In the genomic region with DNA sequence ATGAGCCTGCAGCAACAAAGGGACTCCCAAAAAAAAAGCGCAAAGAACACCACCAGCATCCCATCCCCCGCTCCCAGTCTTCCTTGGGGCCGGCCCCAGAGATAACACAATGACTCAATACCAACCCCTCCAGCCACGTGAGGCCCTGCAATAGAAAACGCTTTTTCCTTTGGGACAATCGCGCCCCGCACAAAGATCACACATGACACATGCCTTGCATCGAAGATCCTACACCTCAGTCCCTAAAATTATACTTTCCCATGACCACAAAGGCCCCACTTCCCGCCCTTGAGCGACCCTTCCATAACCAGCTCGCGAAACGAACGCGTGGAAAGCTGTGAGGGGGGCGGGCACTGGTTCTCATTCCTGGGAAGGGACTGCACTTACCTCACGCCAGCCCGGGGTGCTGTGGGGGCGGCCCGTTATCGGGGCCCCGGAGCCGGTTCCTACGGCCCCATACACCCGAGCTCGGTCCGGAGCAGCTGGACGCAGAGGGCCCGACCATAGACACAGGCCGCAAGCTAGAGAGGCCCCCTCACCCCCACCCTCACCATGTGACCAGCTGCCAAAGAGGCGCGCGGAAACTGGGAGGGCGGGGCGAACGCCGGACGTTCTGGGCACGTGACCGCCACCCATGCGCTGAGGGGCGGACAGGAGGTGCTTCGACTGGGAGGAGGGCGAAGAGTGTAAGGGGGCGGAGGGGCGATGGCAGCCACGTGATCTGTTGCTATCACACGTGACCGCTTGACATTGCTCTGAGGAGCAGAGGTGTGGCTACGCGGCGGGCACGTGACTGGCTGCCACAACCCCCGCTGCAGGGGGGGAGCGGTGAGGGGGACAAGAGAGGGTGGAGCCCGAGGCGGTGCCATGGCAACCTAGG, we compare ENCODE assay signal across 8 cellular contexts. TPM values are rescaled to one million over a fixed set of nuclear protein-coding genes. Genes with fewer than 3 reads are reported as not detected.
DNase-seq lines count a peak whose midpoint lies in the region; ATAC-seq and TF ChIP-seq lines count a peak whose summit lies in the region.

A gene (minus strand): TSS at position 523 of the 880 bp plus-strand sequence. CDS start 593 bp downstream, outside the sequence.

- POLR2A ChIA-PET in Panc1 (lab: Charles Lee): interaction anchor here (0.5 kb wide), 1 partner anchor 1923 kb away, joined by 12 read pairs; no protein-coding TSS in a partner anchor

- intact Hi-C loops in Panc1 (cut with micrococcal nuclease; ENCODE audit: unreplicated experiment): no loop called here

- in situ Hi-C loops in Panc1 (cut with HindIII; ENCODE audit: low pct_unique_long_range_greater_than_20kb, low sequenced_read_pairs): no loop called here

- peaks cover 53% of the 10 kb centered on the region for H3K4me1 Mint-ChIP-seq in activated T-cell treated with anti-CD3 and anti-CD28 coated beads, Interleukin-2, amount 50 U/mL, for 4 hours (ENCODE audit: low read depth)

- DNase-seq in DMS53 (lab: John Stamatoyannopoulos, UW) (peak; percentile 100), KG1 (lab: John Stamatoyannopoulos, UW) (peak; percentile 75), Panc1 (ENCODE audit: low read depth, low spot score) (peak; percentile 97)
- peak; percentile 96 for DNase-seq in activated T-cell treated with anti-CD3 and anti-CD28 coated beads, Interleukin-2, amount 50 U/mL, for 4 hours
- DNase-seq in stimulated activated CD8-positive, alpha-beta memory T cell treated with anti-CD3 and anti-CD28 coated beads, Interleukin-7, amount 100 ng/mL, for 1 hour (ENCODE audit: low read depth in 2 of 2): peak; percentile 94 to 97

- BruUV-seq in Panc1 (replicated peaks; lab: Mats Ljungman, UMichigan): TSS peak; percentile 94

- H3K9me3 ChIP-seq in Panc1 (ENCODE audit: control insufficient read depth, insufficient read depth, low read depth, low read length) (no peaks in the 10 kb centered on the region), esophagus (ENCODE audit: control insufficient read depth in 2 of 2, insufficient read depth in 1 of 2, low read depth in 1 of 2, low read length in 1 of 2) (no peaks in the 10 kb centered on the region), mucosa of stomach (ENCODE audit: control insufficient read depth, low read length) (no peaks in the 10 kb centered on the region)

- H3K27me3 ChIP-seq in Panc1 (ENCODE audit: control insufficient read depth, insufficient read depth, low read length) (peaks cover 9% of the 10 kb centered on the region), esophagus (ENCODE audit: control insufficient read depth in 1 of 2, insufficient read depth in 2 of 2, low read length in 2 of 2) (no peaks in the 10 kb centered on the region), mucosa of stomach (ENCODE audit: control insufficient read depth, insufficient read depth, low read length) (no peaks in the 10 kb centered on the region)

- peak within 1 kb of the TSS; percentile 74 for H3K9ac ChIP-seq in mucosa of stomach (ENCODE audit: low read length)

- H3K36me3 ChIP-seq in Panc1 (ENCODE audit: control insufficient read depth, insufficient read depth, low read length) (peaks cover 18% of the 10 kb centered on the region), esophagus (ENCODE audit: control insufficient read depth in 2 of 2, insufficient read depth in 2 of 2, low read length in 1 of 2) (peaks cover 0 to 11% of the 10 kb centered on the region in 2 donors), mucosa of stomach (ENCODE audit: control insufficient read depth, insufficient read depth, low read length) (no peaks in the 10 kb centered on the region)

- peak; percentile 66 for ATAC-seq in GM21723 (IDR thresholded peaks at IDR 0.05; ENCODE audit: unreplicated experiment)
- peak; percentile 87 for ATAC-seq in Panc1
- ATAC-seq in activated T-cell treated with anti-CD3 and anti-CD28 coated beads, Interleukin-2, amount 50 U/mL, for 4 hours: peak; percentile 71 to 76

- H3K27ac ChIP-seq in Panc1 (ENCODE audit: low read length) (peak within 1 kb of the TSS; percentile 98), esophagus (ENCODE audit: low read depth in 2 of 2, low read length in 1 of 2) (peak within 1 kb of the TSS; percentile 71 to 88)

- H3K9me3 Mint-ChIP-seq in activated T-cell treated with anti-CD3 and anti-CD28 coated beads, Interleukin-2, amount 50 U/mL, for 4 hours: no peaks in the 10 kb centered on the region

- H3K4me3 ChIP-seq in Panc1 (ENCODE audit: low read depth in 2 of 2, low read length in 2 of 2): peak within 1 kb of the TSS; percentile 85 to 98
- peak within 1 kb of the TSS; percentile 58 to 72 for H3K4me3 ChIP-seq in esophagus (ENCODE audit: low read depth in 1 of 2, low read length in 2 of 2)
- H3K4me3 ChIP-seq in mucosa of stomach (ENCODE audit: low read length): peak within 1 kb of the TSS; percentile 60

- CTCF ChIA-PET in Panc1 (lab: Charles Lee): no interaction called here

- peak within 1 kb of the TSS; percentile 96 for H3K4me3 Mint-ChIP-seq in activated T-cell treated with anti-CD3 and anti-CD28 coated beads, Interleukin-2, amount 50 U/mL, for 4 hours

- no peak for TF ChIP-seq CTCF in Panc1 (IDR thresholded peaks at IDR 0.05)

- WGBS in esophagus, 2 donors: 0 to 1% methylated on average over 58 of the region's 58 CpGs

- peaks cover 30% of the 10 kb centered on the region for H3K36me3 Mint-ChIP-seq in activated T-cell treated with anti-CD3 and anti-CD28 coated beads, Interleukin-2, amount 50 U/mL, for 4 hours (ENCODE audit: insufficient read depth)

- H3K4me1 ChIP-seq in Panc1 (ENCODE audit: control insufficient read depth, insufficient read depth, low read length) (peaks cover 14% of the 10 kb centered on the region), esophagus (ENCODE audit: control insufficient read depth in 2 of 2, insufficient read depth in 2 of 2, low read length in 1 of 2) (peaks cover 6 to 8% of the 10 kb centered on the region in 2 donors), mucosa of stomach (ENCODE audit: control insufficient read depth, insufficient read depth, low read length) (peaks cover 29% of the 10 kb centered on the region)

- no peaks in the 10 kb centered on the region for H3K27me3 Mint-ChIP-seq in activated T-cell treated with anti-CD3 and anti-CD28 coated beads, Interleukin-2, amount 50 U/mL, for 4 hours (ENCODE audit: low read depth)

RNA-seq across cellular contexts. Expression of the gene that starts here (rescaled TPM):
- 201 TPM for total RNA-seq in Panc1 (2021; ENCODE audit: unreplicated experiment)
- 205 TPM for polyA plus RNA-seq in Panc1 (2012; ENCODE audit: insufficient read length)
- total RNA-seq in activated T-cell treated with anti-CD3 and anti-CD28 coated beads, Interleukin-2, amount 50 U/mL, for 4 hours: 100 to 1,000 TPM; 347 to 382 (median 378) TPM
- polyA plus RNA-seq in esophagus: 10 to 100 TPM; 22.1 to 52.6 TPM

Comparison
In these comparisons a context has a peak if more than half of its experiments do, and no peak if none do; other contexts are left out.
1. Peak in every context shown above with its lines: DNase-seq, ATAC-seq, H3K4me3 ChIP-seq and H3K27ac ChIP-seq.